Comparison of ENCODE assay signal across 15 cellular contexts in the genomic region with DNA sequence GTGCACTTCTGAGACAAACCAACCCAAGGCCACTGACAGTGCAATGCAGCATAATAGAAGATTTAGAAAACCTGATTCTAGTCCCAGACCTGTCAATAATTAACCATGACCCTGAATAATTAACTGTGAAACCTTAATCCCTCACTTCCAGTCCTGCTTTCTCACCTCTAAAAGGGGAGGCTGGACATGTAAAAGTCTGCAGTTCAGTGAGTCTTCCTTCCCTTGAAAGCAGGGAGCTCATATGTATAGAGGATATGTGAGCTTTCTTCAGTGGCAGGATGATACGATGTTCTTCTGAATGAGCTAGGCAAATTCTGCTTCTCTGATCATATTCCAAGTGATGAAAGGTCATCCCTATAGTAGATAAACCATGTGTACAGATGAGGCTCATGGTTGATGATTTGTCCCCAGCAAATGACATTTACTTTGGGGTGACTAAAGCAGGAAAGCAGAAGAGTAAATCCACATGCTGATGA. TPM values are rescaled to one million over a fixed set of nuclear protein-coding genes. Genes with fewer than 3 reads are reported as not detected.
"Had no signal": no experiment of that assay in that cellular context is flagged by ENCODE, and none has a peak within 500 bp of the region (broad histone marks: within the 10 kb centered on the region; RNA-seq: fewer than 3 reads in every experiment).

No MANE protein-coding gene starts in this region.

- DNase-seq: activated CD4-positive, alpha-beta memory T cell treated with anti-CD3 and anti-CD28 coated beads, Interleukin-2, amount 10 ng/mL, durations not matched to agents 7 days and 5 days; activated CD4-positive, alpha-beta T cell treated with anti-CD3 and anti-CD28 coated beads for 36 hours; activated gamma-delta T cell treated with Interleukin-2 at 50 U/mL for 16 hours; activated naive CD8-positive, alpha-beta T cell treated with anti-CD3 and anti-CD28 coated beads for 36 hours; activated T-cell treated with anti-CD3 and anti-CD28 coated beads, Interleukin-2, amount 50 U/mL, for 72 hours; cerebellar nuclear complex; effector memory CD8-positive, alpha-beta T cell; immature natural killer cell; left ventricle myocardium inferior; mesendoderm; uterus had no signal

- H3K4me1 ChIP-seq: uterus had no signal

- H3K27ac ChIP-seq: left ventricle myocardium inferior, skin epidermis, uterus had no signal

- H3K9me3 ChIP-seq: left ventricle myocardium inferior, uterus had no signal

- H3K36me3 ChIP-seq: left ventricle myocardium inferior, uterus had no signal

- H3K4me3 ChIP-seq: left ventricle myocardium inferior, skin epidermis, uterus had no signal

- H3K27me3 ChIP-seq: uterus had no signal

- ATAC-seq: activated CD4-positive, alpha-beta T cell treated with anti-CD3 and anti-CD28 coated beads for 36 hours; activated T-cell treated with anti-CD3 and anti-CD28 coated beads, Interleukin-2, amount 50 U/mL, for 72 hours; effector memory CD8-positive, alpha-beta T cell had no signal

RNA-seq across cellular contexts. Expression of a gene that starts 2.9 kb away (rescaled TPM):
- total RNA-seq: activated CD4-positive, alpha-beta memory T cell treated with anti-CD3 and anti-CD28 coated beads, Interleukin-2, amount 10 ng/mL, durations not matched to agents 7 days and 5 days; activated CD4-positive, alpha-beta T cell treated with anti-CD3 and anti-CD28 coated beads for 36 hours; activated naive CD8-positive, alpha-beta T cell treated with anti-CD3 and anti-CD28 coated beads for 36 hours; activated T-cell treated with anti-CD3 and anti-CD28 coated beads, Interleukin-2, amount 50 U/mL, for 72 hours; glomerular endothelial cell; left ventricle myocardium inferior; osteocyte; T-helper 2 cell treated with Interferon-gamma antibody and Interleukin-4, amounts not matched to agents 100 ng/mL and 5 ng/mL, for 36 hours; uterus had no signal
